ENCODE assay signal across 9 cellular contexts in genomic region chr2:156908825-156909224, GRCh38.
A peak's percentile ranks its signal among the peaks of the same experiment; 100 is the strongest.
DNase-seq lines count a peak whose midpoint lies in the region; ATAC-seq, FAIRE-seq and TF ChIP-seq lines count a peak whose summit lies in the region.
"Had no signal": no experiment of that assay in that cellular context is flagged by ENCODE, and none has a peak within 500 bp of the region (broad histone marks: within the 10 kb centered on the region; RNA-seq: fewer than 3 reads in every experiment).

No MANE protein-coding gene starts in this region.

- H3K27me3 Mint-ChIP-seq in activated CD8-positive, alpha-beta memory T cell treated with anti-CD3 and anti-CD28 coated beads, Interleukin-2, amount 10 ng/mL, durations not matched to agents 7 days and 5 days, result peaks cover 30% of the 10 kb centered on the region

- peak overlapping the region in 1 of 2 experiments; percentile 54; a peak in 1 of 4 replicates for H3K27ac ChIP-seq in SK-N-SH (ENCODE audit: low read depth in 2 of 2, low read length in 1 of 2)
- H3K27ac ChIP-seq in effector memory CD4-positive, alpha-beta T cell (ENCODE audit: insufficient read depth, low read length, poor library complexity, severe bottlenecking), result no peak overlapping the region
- H3K27ac ChIP-seq: A549 had no signal

- H4K20me1 ChIP-seq in SK-N-SH (ENCODE audit: insufficient read depth), result no peaks in the 10 kb centered on the region

- CTCF ChIA-PET in activated CD8-positive, alpha-beta memory T cell treated with anti-CD3 and anti-CD28 coated beads, Interleukin-2, amount 10 ng/mL, durations not matched to agents 7 days and 5 days (lab: Charles Lee), result no interaction called here
- CTCF ChIA-PET in SK-N-SH (lab: Yijun Ruan, JAX), result interaction anchor here (1.0 kb wide), 1 partner anchor 16 kb away, joined by 4 read pairs; no protein-coding TSS in a partner anchor

- H3F3A ChIP-seq in SK-N-SH (replicated peaks; ENCODE audit: insufficient read depth), result peaks cover 17% of the 10 kb centered on the region

- TF ChIP-seq RAD21 in SK-N-SH (IDR thresholded peaks at IDR 0.05; ENCODE audit: low read length), result no peak

- no peaks in the 10 kb centered on the region for H3K36me3 ChIP-seq in SK-N-SH (replicated peaks in 1 of 2; ENCODE audit: control insufficient read depth in 1 of 2, insufficient read depth in 2 of 2, low read length in 1 of 2)
- no peaks in the 10 kb centered on the region for H3K36me3 ChIP-seq in effector memory CD4-positive, alpha-beta T cell (ENCODE audit: control insufficient read depth, insufficient read depth, low read length)

- no peak overlapping the region for H3K4me3 Mint-ChIP-seq in activated CD8-positive, alpha-beta memory T cell treated with anti-CD3 and anti-CD28 coated beads, Interleukin-2, amount 10 ng/mL, durations not matched to agents 7 days and 5 days

- no peaks in the 10 kb centered on the region for H3K9me2 ChIP-seq in SK-N-SH

- H3K36me3 Mint-ChIP-seq in activated CD8-positive, alpha-beta memory T cell treated with anti-CD3 and anti-CD28 coated beads, Interleukin-2, amount 10 ng/mL, durations not matched to agents 7 days and 5 days, result no peaks in the 10 kb centered on the region

- no peak for DNase-seq in activated CD8-positive, alpha-beta memory T cell treated with anti-CD3 and anti-CD28 coated beads, Interleukin-2, amount 10 ng/mL, durations not matched to agents 7 days and 5 days
- no peak for DNase-seq in activated CD8-positive, alpha-beta memory T cell treated with anti-CD3 and anti-CD28 coated beads for 24 hours
- no peak for DNase-seq in SK-N-SH
- peak; percentile 8 for DNase-seq in urothelium cell line (ENCODE audit: low spot score)
- DNase-seq in mucosa of gallbladder (ENCODE audit: low spot score), result no peak
- DNase-seq in effector memory CD4-positive, alpha-beta T cell, result no peak
- DNase-seq in NCI-H446 (lab: John Stamatoyannopoulos, UW), result no peak

- POLR2A ChIA-PET in SK-N-SH (lab: Yijun Ruan, JAX), result no interaction called here

- no peak overlapping the region for H3K27ac Mint-ChIP-seq in activated CD8-positive, alpha-beta memory T cell treated with anti-CD3 and anti-CD28 coated beads, Interleukin-2, amount 10 ng/mL, durations not matched to agents 7 days and 5 days

- H3K9ac ChIP-seq in SK-N-SH, result no peak overlapping the region

- WGBS in SK-N-SH (ENCODE audit: low lambda C conversion rate), result 0% methylated on average over 1 of the region's 1 CpG

- TF ChIP-seq CTCF in SK-N-SH (IDR thresholded peaks at IDR 0.05), result no peak

- peaks cover 0 to 5% of the 10 kb centered on the region in 2 experiments; a peak in 1 of 4 replicates for H3K4me1 ChIP-seq in SK-N-SH (ENCODE audit: control insufficient read depth in 1 of 2, insufficient read depth in 2 of 2, low read depth in 1 of 2, low read length in 1 of 2)
- no peaks in the 10 kb centered on the region for H3K4me1 ChIP-seq in effector memory CD4-positive, alpha-beta T cell (ENCODE audit: control insufficient read depth, insufficient read depth, low read length, poor library complexity, severe bottlenecking)
- H3K4me1 ChIP-seq: A549 had no signal

- no peaks in the 10 kb centered on the region for H3K79me2 ChIP-seq in SK-N-SH (ENCODE audit: insufficient read depth)

- no peak for TF ChIP-seq EP300 in SK-N-SH (IDR thresholded peaks at IDR 0.05; ENCODE audit: borderline replicate concordance in 1 of 2, low read depth in 1 of 2, low read length in 1 of 2)

- H3K9me3 ChIP-seq in SK-N-SH, result no peaks in the 10 kb centered on the region
- H3K9me3 ChIP-seq in effector memory CD4-positive, alpha-beta T cell (ENCODE audit: control insufficient read depth, low read length), result no peaks in the 10 kb centered on the region
- H3K9me3 ChIP-seq: A549 had no signal

- H3K4me3 ChIP-seq in SK-N-SH (ENCODE audit: low read depth in 2 of 2, low read length in 1 of 2), result no peak overlapping the region
- no peak overlapping the region for H3K4me3 ChIP-seq in effector memory CD4-positive, alpha-beta T cell (ENCODE audit: insufficient read depth, low read depth, low read length, poor library complexity, severe bottlenecking)
- H3K4me3 ChIP-seq: A549 had no signal

- H3K4me2 ChIP-seq in SK-N-SH, result no peak overlapping the region; the same call in 1 of the 2 replicates
- H3K4me2 ChIP-seq: A549 had no signal

- no peak for FAIRE-seq in urothelium cell line (lab: Jason Lieb, UNC)
- FAIRE-seq: A549 had no signal

- peaks cover 10% of the 10 kb centered on the region for H3K4me1 Mint-ChIP-seq in activated CD8-positive, alpha-beta memory T cell treated with anti-CD3 and anti-CD28 coated beads, Interleukin-2, amount 10 ng/mL, durations not matched to agents 7 days and 5 days

- no peaks in the 10 kb centered on the region for H3K27me3 ChIP-seq in SK-N-SH (ENCODE audit: insufficient read depth)
- H3K27me3 ChIP-seq in effector memory CD4-positive, alpha-beta T cell (replicated peaks; ENCODE audit: control insufficient read depth, insufficient read depth, low read length, poor library complexity, severe bottlenecking), result no peaks in the 10 kb centered on the region

- H2AFZ ChIP-seq in SK-N-SH (ENCODE audit: low read depth), result no peak overlapping the region

- H3K9me3 Mint-ChIP-seq in activated CD8-positive, alpha-beta memory T cell treated with anti-CD3 and anti-CD28 coated beads, Interleukin-2, amount 10 ng/mL, durations not matched to agents 7 days and 5 days (ENCODE audit: low read depth), result no peaks in the 10 kb centered on the region

- ATAC-seq in activated CD8-positive, alpha-beta memory T cell treated with anti-CD3 and anti-CD28 coated beads, Interleukin-2, amount 10 ng/mL, durations not matched to agents 7 days and 5 days, result peak; percentile 27
- ATAC-seq in HG02973 (IDR thresholded peaks at IDR 0.05; ENCODE audit: unreplicated experiment), result peak; percentile 83
- ATAC-seq: A549 had no signal

TF ChIP-seq in SK-N-SH, 30 proteins besides CTCF, POLR2A, EP300 and RAD21:
- TF ChIP-seq FOSL2 (IDR thresholded peaks at IDR 0.05; ENCODE audit: borderline replicate concordance, low read depth) (peak; percentile 69; the same call in 1 of the 2 replicates), RXRA (IDR thresholded peaks at IDR 0.05; ENCODE audit: borderline replicate concordance, low read depth) (no peak), JUND (IDR thresholded peaks at IDR 0.05) (peak; percentile 42), FOXJ3 (CRISPR knock-in tag; IDR thresholded peaks at IDR 0.05) (no peak), TCF12 (IDR thresholded peaks at IDR 0.05) (peak; percentile 29; the same call in 1 of the 2 replicates), IRF3 (IDR thresholded peaks at IDR 0.05; ENCODE audit: low read depth, low read length) (no peak), MAX (IDR thresholded peaks at IDR 0.05; ENCODE audit: low read depth) (no peak), REST (IDR thresholded peaks at IDR 0.05; ENCODE audit: low read depth, low read length) (no peak), EZH2phosphoT487 (IDR thresholded peaks at IDR 0.05; ENCODE audit: borderline replicate concordance, low read depth) (no peak)
